Comparison of ENCODE assay signal across 20 cellular contexts in the genomic region with DNA sequence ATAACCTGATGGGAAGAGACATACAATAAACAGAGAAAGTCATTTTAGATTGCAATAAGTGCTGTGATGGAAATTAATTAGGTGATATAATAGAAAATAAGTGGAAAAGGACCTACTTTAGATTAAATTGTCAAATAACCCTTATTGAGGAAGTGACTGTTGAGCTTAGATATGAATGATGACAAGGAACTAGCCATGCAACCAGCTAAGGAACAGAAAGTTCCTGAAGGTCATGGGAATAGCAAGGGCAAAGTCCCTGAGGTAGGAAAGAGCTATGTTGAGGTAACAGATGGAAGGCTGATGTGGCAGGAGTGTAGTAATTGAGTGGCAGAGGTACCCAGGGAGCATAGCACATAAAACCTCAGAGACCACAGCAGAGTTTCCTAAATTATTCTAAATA.
"Had no signal": no experiment of that assay in that cellular context is flagged by ENCODE, and none has a peak within 500 bp of the region (broad histone marks: within the 10 kb centered on the region; RNA-seq: fewer than 3 reads in every experiment).

No MANE protein-coding gene starts in this region.

- DNase-seq: activated CD4-positive, alpha-beta T cell treated with anti-CD3 and anti-CD28 coated beads for 1 hour; activated CD4-positive, alpha-beta T cell treated with anti-CD3 and anti-CD28 coated beads, Interleukin-2, amount 50 U/mL, for 4 hours; activated effector memory CD4-positive, alpha-beta T cell treated with anti-CD3 and anti-CD28 coated beads, Interleukin-2, amount 50 U/mL, for 16 hours; activated naive CD4-positive, alpha-beta T cell treated with anti-CD3 and anti-CD28 coated beads, Interleukin-2, amount 50 U/mL, for 16 hours; activated T-cell treated with anti-CD3 and anti-CD28 coated beads, Interleukin-2, amount 50 U/mL, for 72 hours; aorta; effector CD4-positive, alpha-beta T cell; kidney; left lung; naive thymus-derived CD4-positive, alpha-beta T cell; pancreas; right lobe of liver; stimulated activated CD4-positive, alpha-beta T cell treated with anti-CD3 and anti-CD28 coated beads, Interleukin-4, amount 100 ng/mL, for 24 hours; upper lobe of right lung had no signal

- H3K36me3 ChIP-seq: pancreas had no signal

- H3K27ac Mint-ChIP-seq: activated T-cell treated with anti-CD3 and anti-CD28 coated beads, Interleukin-2, amount 50 U/mL, for 72 hours; stimulated activated effector memory CD8-positive, alpha-beta T cell treated with anti-CD3 and anti-CD28 coated beads, Interleukin-12 subunit alpha, Interleukin-12 subunit beta, amount 100 ng/mL, for 72 hours; T-helper 2 cell treated with Interferon-gamma antibody and Interleukin-4, amounts not matched to agents 5 μg/mL and 100 μg/mL, for 36 hours had no signal

- H3K27ac ChIP-seq: coronary artery, left lung, pancreas, right lobe of liver, thoracic aorta, upper lobe of right lung, VCaP had no signal

- ATAC-seq: activated T-cell treated with anti-CD3 and anti-CD28 coated beads, Interleukin-2, amount 50 U/mL, for 72 hours; left lung; naive thymus-derived CD4-positive, alpha-beta T cell; pancreas; right lobe of liver; stimulated activated effector memory CD8-positive, alpha-beta T cell treated with anti-CD3 and anti-CD28 coated beads, Interleukin-12 subunit alpha, Interleukin-12 subunit beta, amount 100 ng/mL, for 72 hours; upper lobe of right lung had no signal

- H3K4me1 ChIP-seq: right lobe of liver had no signal

- H3K9me3 Mint-ChIP-seq: activated T-cell treated with anti-CD3 and anti-CD28 coated beads, Interleukin-2, amount 50 U/mL, for 72 hours; stimulated activated effector memory CD8-positive, alpha-beta T cell treated with anti-CD3 and anti-CD28 coated beads, Interleukin-12 subunit alpha, Interleukin-12 subunit beta, amount 100 ng/mL, for 72 hours; T-helper 2 cell treated with Interferon-gamma antibody and Interleukin-4, amounts not matched to agents 5 μg/mL and 100 μg/mL, for 36 hours had no signal

- H3K27me3 Mint-ChIP-seq: naive thymus-derived CD4-positive, alpha-beta T cell had no signal

- H3K27me3 ChIP-seq: left lung, pancreas, right lobe of liver, upper lobe of right lung had no signal

- H3K4me3 ChIP-seq: coronary artery, left lung, pancreas, right lobe of liver, smooth muscle cell, thoracic aorta, upper lobe of right lung had no signal

- H3K9me3 ChIP-seq: left lung, pancreas, right lobe of liver, thoracic aorta, upper lobe of right lung had no signal

- H3K4me2 ChIP-seq: smooth muscle cell had no signal

- H3K4me3 Mint-ChIP-seq: activated T-cell treated with anti-CD3 and anti-CD28 coated beads, Interleukin-2, amount 50 U/mL, for 72 hours; naive thymus-derived CD4-positive, alpha-beta T cell; stimulated activated effector memory CD8-positive, alpha-beta T cell treated with anti-CD3 and anti-CD28 coated beads, Interleukin-12 subunit alpha, Interleukin-12 subunit beta, amount 100 ng/mL, for 72 hours; T-helper 2 cell treated with Interferon-gamma antibody and Interleukin-4, amounts not matched to agents 5 μg/mL and 100 μg/mL, for 36 hours had no signal
